16 cellular contexts compared by ENCODE assay signal in the genomic region with DNA sequence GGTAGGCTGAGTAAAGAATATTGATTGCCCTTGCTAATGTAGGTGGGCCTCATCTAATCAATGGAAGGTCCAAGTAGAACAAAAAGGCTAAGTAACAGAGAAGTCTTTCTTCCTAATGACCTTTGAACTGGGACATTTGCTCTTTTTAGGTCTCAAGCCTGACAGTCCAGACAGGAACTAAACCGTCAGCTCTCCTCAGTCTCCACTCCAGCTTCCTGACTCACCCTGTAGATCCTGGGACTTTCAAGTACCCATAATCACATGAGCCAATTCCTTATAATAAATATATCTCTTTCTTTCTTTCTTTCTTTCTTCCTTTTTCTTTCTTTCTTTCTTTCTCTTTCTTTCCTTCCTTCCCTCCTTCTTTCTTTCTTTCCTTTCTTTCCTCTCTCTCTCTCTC.
DNase-seq lines count a peak whose midpoint lies in the region; ATAC-seq and TF ChIP-seq lines count a peak whose summit lies in the region.
"Had no signal": no experiment of that assay in that cellular context is flagged by ENCODE, and none has a peak within 500 bp of the region (broad histone marks: within the 10 kb centered on the region; RNA-seq: fewer than 3 reads in every experiment).

No MANE protein-coding gene starts in this region.

- peaks cover 21% of the 10 kb centered on the region for H3K79me1 ChIP-seq in trophoblast cell (ENCODE audit: low read length)

- H3K4me1 ChIP-seq in Panc1 (ENCODE audit: control insufficient read depth, insufficient read depth, low read length): no peaks in the 10 kb centered on the region
- peaks cover 18% of the 10 kb centered on the region for H3K4me1 ChIP-seq in fibroblast of lung (ENCODE audit: control insufficient read depth, extremely low read depth, insufficient read depth, low read length)
- peaks cover 9 to 13% of the 10 kb centered on the region in 2 experiments for H3K4me1 ChIP-seq in trophoblast cell (ENCODE audit: control insufficient read depth in 1 of 2, insufficient read depth in 2 of 2, low read length in 2 of 2)
- H3K4me1 ChIP-seq: upper lobe of right lung had no signal

- no peak overlapping the region for H3K23ac ChIP-seq in trophoblast cell (ENCODE audit: low read length)

- DNase-seq in EL: peak; percentile 41
- DNase-seq in Panc1 (ENCODE audit: low read depth, low spot score): no peak
- peak in 1 of 2 donors; percentile 46 for DNase-seq in fibroblast of lung (ENCODE audit: low read depth in 2 of 2)
- DNase-seq in trophoblast cell: no peak
- no peak for DNase-seq in ecto neural progenitor cell (ENCODE audit: low spot score)
- no peak for DNase-seq in NCI-H526 treated with DMSO at 0.1 percent for 48 hours (lab: John Stamatoyannopoulos, UW)
- DNase-seq in cardiac septum (ENCODE audit: low spot score): no peak
- DNase-seq in left colon: no peak
- DNase-seq: activated CD4-positive, alpha-beta T cell treated with anti-CD3 and anti-CD28 coated beads, Interleukin-2, amount 10 ng/mL, durations not matched to agents 7 days and 5 days; activated naive CD8-positive, alpha-beta T cell treated with anti-CD3 and anti-CD28 coated beads, Interleukin-2, amount 10 ng/mL, durations not matched to agents 7 days and 5 days; AML-193; dorsolateral prefrontal cortex; NCI-H1436; NCI-H524; T-cell; upper lobe of right lung had no signal

- BruUV-seq in Panc1 (replicated peaks; lab: Mats Ljungman, UMichigan): no TSS peak

- H2BK120ac ChIP-seq in trophoblast cell (ENCODE audit: insufficient read depth, low read length, poor library complexity): peak overlapping the region; percentile 64

- H4K91ac ChIP-seq in trophoblast cell (ENCODE audit: low read depth, low read length): peak overlapping the region; percentile 75

- H3K4me3 ChIP-seq in Panc1 (ENCODE audit: low read depth in 2 of 2, low read length in 2 of 2): no peak overlapping the region
- H3K4me3 ChIP-seq in fibroblast of lung (replicated peaks in 1 of 4; ENCODE audit: control extremely low read depth in 1 of 4, insufficient read depth in 1 of 4, low read depth in 3 of 4, low read length in 4 of 4): no peak overlapping the region
- H3K4me3 ChIP-seq in trophoblast cell (ENCODE audit: low read depth, low read length): no peak overlapping the region
- H3K4me3 ChIP-seq: dorsolateral prefrontal cortex, upper lobe of right lung had no signal

- no peaks in the 10 kb centered on the region for H3K36me3 ChIP-seq in Panc1 (ENCODE audit: control insufficient read depth, insufficient read depth, low read length)
- H3K36me3 ChIP-seq in fibroblast of lung (ENCODE audit: control insufficient read depth, insufficient read depth, low read length): no peaks in the 10 kb centered on the region
- no peaks in the 10 kb centered on the region for H3K36me3 ChIP-seq in trophoblast cell (ENCODE audit: control insufficient read depth in 1 of 2, insufficient read depth in 2 of 2, low read length in 2 of 2)
- H3K36me3 ChIP-seq: upper lobe of right lung had no signal

- intact Hi-C loops in Panc1 (cut with micrococcal nuclease; ENCODE audit: unreplicated experiment) (no loop called here), cardiac septum (cut with DNase I) (no loop called here), left colon (cut with DNase I, micrococcal nuclease) (no loop called here)

- no peak overlapping the region for H3K18ac ChIP-seq in trophoblast cell (ENCODE audit: low read length)

- H4K12ac ChIP-seq in trophoblast cell (ENCODE audit: low read depth, low read length): no peak overlapping the region

- TF ChIP-seq CTCF in Panc1 (IDR thresholded peaks at IDR 0.05): no peak
- no peak for TF ChIP-seq CTCF in fibroblast of lung (conservative IDR thresholded peaks at IDR 0.05 in 1 of 2, IDR thresholded peaks at IDR 0.05 in 1 of 2; ENCODE audit: low read depth in 1 of 2, low read length in 2 of 2)

- H3K4ac ChIP-seq in trophoblast cell (ENCODE audit: low read depth, low read length): no peak overlapping the region

- no peak overlapping the region for H3K14ac ChIP-seq in trophoblast cell (ENCODE audit: low read length)

- ATAC-seq in Panc1: no peak
- ATAC-seq in left colon: no peak
- ATAC-seq: T-cell, upper lobe of right lung had no signal

- H2AFZ ChIP-seq in fibroblast of lung (ENCODE audit: low read length) (no peak overlapping the region), trophoblast cell (ENCODE audit: insufficient read depth, low read length, poor library complexity) (no peak overlapping the region)

- in situ Hi-C loops in Panc1 (cut with HindIII; ENCODE audit: low pct_unique_long_range_greater_than_20kb, low sequenced_read_pairs): no loop called here

- H2BK5ac ChIP-seq in trophoblast cell (ENCODE audit: low read depth, low read length, poor library complexity): peak overlapping the region; percentile 74

- H3K27ac ChIP-seq in Panc1 (ENCODE audit: low read length) (peak overlapping the region; percentile 56; the same call in 1 of the 2 replicates), fibroblast of lung (ENCODE audit: insufficient read depth, low read length) (peak overlapping the region; percentile 92), trophoblast cell (ENCODE audit: low read depth, low read length) (peak overlapping the region; percentile 98)
- H3K27ac ChIP-seq: dorsolateral prefrontal cortex, upper lobe of right lung had no signal

- H2AK5ac ChIP-seq in trophoblast cell (ENCODE audit: low read length): no peak overlapping the region

- H3K79me2 ChIP-seq in fibroblast of lung (ENCODE audit: control insufficient read depth, insufficient read depth, low read length) (no peaks in the 10 kb centered on the region), trophoblast cell (ENCODE audit: control insufficient read depth, insufficient read depth, low read length, poor library complexity) (peaks cover 3% of the 10 kb centered on the region)

- H2BK12ac ChIP-seq in trophoblast cell (ENCODE audit: low read length): peak overlapping the region; percentile 51

- H3K9me3 ChIP-seq in Panc1 (ENCODE audit: control insufficient read depth, insufficient read depth, low read depth, low read length) (no peaks in the 10 kb centered on the region), fibroblast of lung (ENCODE audit: control insufficient read depth, insufficient read depth, low read depth, low read length) (no peaks in the 10 kb centered on the region), trophoblast cell (ENCODE audit: insufficient read depth, low read depth, low read length) (no peaks in the 10 kb centered on the region)
- H3K9me3 ChIP-seq: upper lobe of right lung had no signal

- POLR2A ChIA-PET in Panc1 (lab: Charles Lee): no interaction called here

- H3K4me2 ChIP-seq in fibroblast of lung (ENCODE audit: extremely low read depth, insufficient read depth, low read length) (no peak overlapping the region), trophoblast cell (ENCODE audit: low read length) (no peak overlapping the region)

- WGBS in trophoblast cell (ENCODE audit: extremely low coverage, insufficient coverage, insufficient read length): no CpG with 5 or more reads among the region's 1 CpG

- no peak overlapping the region for H4K8ac ChIP-seq in trophoblast cell (ENCODE audit: low read depth, low read length)

- H3K27me3 ChIP-seq in Panc1 (ENCODE audit: control insufficient read depth, insufficient read depth, low read length) (no peaks in the 10 kb centered on the region), fibroblast of lung (ENCODE audit: control insufficient read depth, insufficient read depth, low read length) (no peaks in the 10 kb centered on the region), trophoblast cell (ENCODE audit: insufficient read depth, low read length) (no peaks in the 10 kb centered on the region)
- H3K27me3 ChIP-seq: dorsolateral prefrontal cortex, upper lobe of right lung had no signal

- H3K9ac ChIP-seq in fibroblast of lung (ENCODE audit: insufficient read depth, low read length) (no peak overlapping the region), trophoblast cell (ENCODE audit: low read length) (no peak overlapping the region)

- CTCF ChIA-PET in Panc1 (lab: Charles Lee): no interaction called here

- no peaks in the 10 kb centered on the region for H4K20me1 ChIP-seq in fibroblast of lung (ENCODE audit: control insufficient read depth, extremely low read depth, insufficient read depth, low read length)
